ENCODE assay signal across 10 cellular contexts in the genomic region with DNA sequence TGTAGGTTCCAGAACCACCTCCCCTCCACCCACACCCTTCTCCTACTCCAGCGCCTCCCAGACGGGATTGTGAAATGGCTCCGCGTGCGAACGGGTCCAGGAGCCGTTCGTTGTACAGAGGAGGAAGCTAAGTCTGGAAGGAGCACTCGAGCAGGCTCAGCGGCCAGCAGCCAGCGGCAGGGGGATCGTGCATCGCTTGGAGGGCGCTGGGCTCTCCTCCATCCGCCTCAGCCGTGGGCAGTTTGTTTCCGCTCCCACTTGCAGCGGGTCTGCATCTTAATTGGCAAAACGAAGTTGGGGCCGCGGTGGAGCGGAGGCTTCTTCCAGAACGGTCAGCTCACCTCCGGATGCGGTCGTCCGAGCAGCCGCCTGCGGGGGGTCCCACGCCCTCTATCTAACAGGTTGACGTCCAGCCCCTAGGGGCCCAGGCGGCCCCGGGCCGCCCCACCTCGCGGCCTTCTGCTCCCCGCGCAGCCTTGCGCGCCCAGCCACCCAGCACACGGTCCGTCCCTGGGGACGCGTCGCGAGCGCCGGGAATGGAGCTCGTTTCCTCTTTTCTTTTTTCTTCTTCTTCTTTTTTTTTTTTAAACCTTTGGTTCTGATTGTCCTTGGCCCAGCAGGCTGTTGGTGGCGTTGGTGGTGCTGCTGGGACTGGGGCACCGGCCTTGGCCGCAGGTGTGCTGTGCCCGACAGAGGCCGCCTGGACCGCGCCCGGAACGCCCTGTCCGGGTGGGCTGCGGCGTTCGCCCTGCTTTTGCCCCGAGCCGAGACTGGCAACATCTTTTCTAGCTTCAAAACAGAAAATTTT. TPM values are rescaled to one million over a fixed set of nuclear protein-coding genes. Genes with fewer than 3 reads are reported as not detected.
A peak's percentile ranks its signal among the peaks of the same experiment; 100 is the strongest.
DNase-seq lines count a peak whose midpoint lies in the region; ATAC-seq and TF ChIP-seq lines count a peak whose summit lies in the region.
"Had no signal": no experiment of that assay in that cellular context is flagged by ENCODE, and none has a peak within 500 bp of the region (broad histone marks: within the 10 kb centered on the region; RNA-seq: fewer than 3 reads in every experiment).

No MANE protein-coding gene starts in this region.

- H3K4me2 ChIP-seq in BLaER1 = peak overlapping the region; percentile 97
- no peak overlapping the region for H3K4me2 ChIP-seq in PC-9

- no peaks in the 10 kb centered on the region for H3K79me2 ChIP-seq in PC-9 (ENCODE audit: low read depth)

- TF ChIP-seq CTCF in cardiac fibroblast (IDR thresholded peaks at IDR 0.05; ENCODE audit: low read depth, low read length) (no peak), PC-9 (conservative IDR thresholded peaks at IDR 0.05) (no peak)

- H3K9ac ChIP-seq in BLaER1 (no peak overlapping the region), HUES64 (ENCODE audit: low read depth, low read length) (no peak overlapping the region)

- no peak overlapping the region for H2AFZ ChIP-seq in PC-9

- H3K36me3 ChIP-seq in BLaER1 (no peaks in the 10 kb centered on the region), HUES64 (ENCODE audit: insufficient read depth, low read length) (no peaks in the 10 kb centered on the region), PC-9 (ENCODE audit: low read depth) (no peaks in the 10 kb centered on the region)
- H3K36me3 ChIP-seq: adrenal gland had no signal

- H3K27ac ChIP-seq in BLaER1 (no peak overlapping the region), HUES64 (ENCODE audit: low read depth, low read length) (no peak overlapping the region), PC-9 (no peak overlapping the region)
- H3K27ac ChIP-seq: adrenal gland, skin epidermis had no signal

- POLR2A ChIA-PET in PC-9 (lab: Charles Lee; ENCODE audit: unreplicated experiment) = no interaction called here

- intact Hi-C loops in PC-9 (cut with micrococcal nuclease; ENCODE audit: unreplicated experiment) = no loop called here

- H3K27me3 ChIP-seq in BLaER1 = peaks cover 87% of the 10 kb centered on the region
- peaks cover 85% of the 10 kb centered on the region for H3K27me3 ChIP-seq in HUES64 (ENCODE audit: insufficient read depth, low read length)
- H3K27me3 ChIP-seq in PC-9 (ENCODE audit: insufficient read depth, low read depth) = 0 out of 2 replicates have a peak, but pooled peaks cover 2% of the 10 kb centered on the region

- no peaks in the 10 kb centered on the region for H3K9me2 ChIP-seq in PC-9 (ENCODE audit: insufficient read depth)

- H3K4me1 ChIP-seq in BLaER1 = peaks cover 55% of the 10 kb centered on the region
- peaks cover 5% of the 10 kb centered on the region for H3K4me1 ChIP-seq in HUES64 (ENCODE audit: insufficient read depth, low read length)
- H3K4me1 ChIP-seq in PC-9 (replicated peaks; ENCODE audit: insufficient read depth) = no peaks in the 10 kb centered on the region

- H3K9me3 ChIP-seq in BLaER1 (no peaks in the 10 kb centered on the region), HUES64 (ENCODE audit: insufficient read depth, low read depth, low read length) (no peaks in the 10 kb centered on the region), PC-9 (ENCODE audit: insufficient read depth, low read depth) (no peaks in the 10 kb centered on the region)
- H3K9me3 ChIP-seq: adrenal gland had no signal

- DNase-seq in cardiac fibroblast (ENCODE audit: low read depth in 2 of 2) (peak; percentile 37 to 51), mesenteric fat pad (ENCODE audit: low spot score) (peak; percentile 88), NCI-H1105 treated with DMSO at 0.1 percent for 48 hours (lab: John Stamatoyannopoulos, UW) (no peak), PC-9 (no peak)
- no peak for DNase-seq in stimulated activated CD8-positive, alpha-beta memory T cell treated with anti-CD3 and anti-CD28 coated beads, Interleukin-4, amount 100 ng/mL, for 48 hours

- CTCF ChIA-PET in PC-9 (lab: Charles Lee) = no interaction called here

- peaks cover 82% of the 10 kb centered on the region for H4K20me1 ChIP-seq in BLaER1
- no peaks in the 10 kb centered on the region for H4K20me1 ChIP-seq in PC-9 (ENCODE audit: insufficient read depth)

- H3K4me3 ChIP-seq in BLaER1 (peak overlapping the region; percentile 62), HUES64 (ENCODE audit: low read length) (peak overlapping the region; percentile 26; the same call in 1 of the 2 replicates), cardiac fibroblast (replicated peaks in 1 of 2; ENCODE audit: low read depth in 2 of 2, low read length in 2 of 2) (no peak overlapping the region), PC-9 (no peak overlapping the region)

- WGBS in HUES64 = 2% methylated on average over 64 of the region's 64 CpGs

- no peak for ATAC-seq in HG03108 (IDR thresholded peaks at IDR 0.05; ENCODE audit: unreplicated experiment)

- BruUV-seq in PC-9 (replicated peaks; lab: Mats Ljungman, UMichigan) = no TSS peak

- no peaks in the 10 kb centered on the region for H3F3A ChIP-seq in PC-9 (ENCODE audit: insufficient read depth, low read depth)

RNA-seq across cellular contexts. Expression of gene BARX1, which starts 3.9 kb away (rescaled TPM):
- polyA plus RNA-seq in HUES64 (2013, experiment 1 of 2) = 0.95 TPM
- polyA plus RNA-seq in HUES64 (2013, experiment 2 of 2) = 1.9 TPM
- total RNA-seq in mesenteric fat pad (not detected), PC-9 (2021) (not detected in 2 replicates)
- total RNA-seq: adrenal gland had no signal

Comparison
In these comparisons a context has a peak if more than half of its experiments do, and no peak if none do; other contexts are left out.
1. H3K4me3 ChIP-seq: peak in BLaER1 (single experiment) and HUES64 (single experiment); none in cardiac fibroblast (0 of 2) and PC-9 (single experiment).
2. DNase-seq: peak in cardiac fibroblast (2 of 2) and mesenteric fat pad (single experiment); none in NCI-H1105 treated with DMSO at 0.1 percent for 48 hours (single experiment), PC-9 (0 of 2) and stimulated activated CD8-positive, alpha-beta memory T cell treated with anti-CD3 and anti-CD28 coated beads, Interleukin-4, amount 100 ng/mL, for 48 hours (single experiment).